ENCODE assay signal across 16 cellular contexts in the genomic region with DNA sequence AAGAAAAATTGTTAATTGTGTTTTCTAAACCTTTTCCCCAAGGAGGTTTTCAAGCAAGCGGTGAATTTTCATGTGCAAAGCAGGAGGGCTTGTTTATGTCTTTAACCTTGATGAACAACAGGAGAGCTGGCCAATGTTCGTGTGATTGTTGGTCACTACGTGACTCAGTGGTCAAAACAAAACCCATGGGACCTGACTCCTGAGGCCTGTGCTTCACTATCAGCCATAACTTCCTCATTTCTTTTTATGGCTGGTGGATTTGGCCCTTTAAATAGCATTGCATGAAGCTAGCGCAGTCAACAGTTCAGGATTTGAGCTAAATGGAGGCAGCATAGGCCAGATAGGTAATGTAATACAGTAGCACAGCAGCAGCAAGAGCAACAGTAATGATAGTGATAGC.
DNase-seq lines count a peak whose midpoint lies in the region; ATAC-seq and TF ChIP-seq lines count a peak whose summit lies in the region.
"Had no signal": no experiment of that assay in that cellular context is flagged by ENCODE, and none has a peak within 500 bp of the region (broad histone marks: within the 10 kb centered on the region; RNA-seq: fewer than 3 reads in every experiment).

No MANE protein-coding gene starts in this region.

- H2AK5ac ChIP-seq in mesenchymal stem cell (ENCODE audit: low read length, severe bottlenecking) = no peak overlapping the region

- TF ChIP-seq CTCF in OCI-LY3 (IDR thresholded peaks at IDR 0.05; ENCODE audit: low read depth, low read length) = no peak
- TF ChIP-seq CTCF in upper lobe of right lung (IDR thresholded peaks at IDR 0.05) = no peak

- 57% methylated on average over 4 of the region's 4 CpGs for WGBS in mesenchymal stem cell

- H3K23ac ChIP-seq in mesenchymal stem cell (ENCODE audit: low read length in 2 of 2) = no peak overlapping the region

- peaks cover 73% of the 10 kb centered on the region for H3K4me1 ChIP-seq in OCI-LY3 (ENCODE audit: low read length)
- H3K4me1 ChIP-seq in mesenchymal stem cell (ENCODE audit: control insufficient read depth, insufficient read depth, low read depth, low read length) = no peaks in the 10 kb centered on the region
- H3K4me1 ChIP-seq in upper lobe of right lung = no peaks in the 10 kb centered on the region
- H3K4me1 ChIP-seq: sigmoid colon had no signal

- H3K27me3 Mint-ChIP-seq in stimulated activated naive B cell treated with anti-CD40 and anti-IgM and Interleukin-4, amounts not matched to agents 10 μg/mL and 1 μg/mL and 100 μg/mL, for 72 hours = no peaks in the 10 kb centered on the region
- H3K27me3 Mint-ChIP-seq: activated CD8-positive, alpha-beta T cell treated with anti-CD3 and anti-CD28 coated beads for 36 hours; activated T-helper 17 cell treated with anti-CD3 and anti-CD28 coated beads, Interleukin-2, amount 50 U/mL, for 72 hours had no signal

- no peaks in the 10 kb centered on the region for H4K20me1 ChIP-seq in OCI-LY3 (ENCODE audit: insufficient read depth, low read length)

- H3K9me3 Mint-ChIP-seq in stimulated activated naive B cell treated with anti-CD40 and anti-IgM and Interleukin-4, amounts not matched to agents 10 μg/mL and 1 μg/mL and 100 μg/mL, for 72 hours = no peaks in the 10 kb centered on the region
- H3K9me3 Mint-ChIP-seq: activated CD8-positive, alpha-beta T cell treated with anti-CD3 and anti-CD28 coated beads for 36 hours; activated T-helper 17 cell treated with anti-CD3 and anti-CD28 coated beads, Interleukin-2, amount 50 U/mL, for 72 hours had no signal

- H3K4me1 Mint-ChIP-seq in stimulated activated naive B cell treated with anti-CD40 and anti-IgM and Interleukin-4, amounts not matched to agents 10 μg/mL and 1 μg/mL and 100 μg/mL, for 72 hours = peaks cover 23 to 38% of the 10 kb centered on the region in 2 donors

- H3K4me3 ChIP-seq in OCI-LY3 (ENCODE audit: low read length) (no peak overlapping the region), mesenchymal stem cell (ENCODE audit: insufficient read depth in 1 of 2, low read depth in 1 of 2, low read length in 2 of 2) (no peak overlapping the region), upper lobe of right lung (no peak overlapping the region)
- H3K4me3 ChIP-seq: sigmoid colon, transverse colon had no signal

- no peak overlapping the region for H2BK120ac ChIP-seq in mesenchymal stem cell (ENCODE audit: low read depth, low read length)

- peak; percentile 39 for DNase-seq in stimulated activated naive B cell treated with anti-CD40 and anti-IgM and Interleukin-4, amounts not matched to agents 10 μg/mL and 1 μg/mL and 100 μg/mL, for 72 hours
- no peak for DNase-seq in mesenchymal stem cell
- no peak for DNase-seq in upper lobe of right lung
- no peak for DNase-seq in NCI-H510A treated with DMSO at 0.1 percent for 48 hours (lab: John Stamatoyannopoulos, UW)
- DNase-seq: activated CD8-positive, alpha-beta T cell treated with anti-CD3 and anti-CD28 coated beads for 36 hours; cerebellar nuclear complex; GDM1; NCI-H2081 treated with DMSO at 0.1 percent for 48 hours; SHP77; sigmoid colon; stimulated activated CD4-positive, alpha-beta T cell treated with anti-CD3 and anti-CD28 coated beads, Interleukin-4, amount 100 ng/mL, for 1 hour; transverse colon had no signal

- intact Hi-C loops in upper lobe of right lung (cut with DNase I) = no loop called here

- no peak overlapping the region for H4K8ac ChIP-seq in mesenchymal stem cell (ENCODE audit: low read length)

- H3K4me2 ChIP-seq in OCI-LY3 (ENCODE audit: low read length) (0 out of 2 replicates have a peak overlapping the region, but pooled peaks have one; percentile 51), mesenchymal stem cell (ENCODE audit: low read length, poor library complexity, severe bottlenecking) (no peak overlapping the region)

- no peak overlapping the region for H3K4ac ChIP-seq in mesenchymal stem cell (ENCODE audit: low read depth in 1 of 2, low read length in 2 of 2)

- no peaks in the 10 kb centered on the region for H3K36me3 ChIP-seq in OCI-LY3 (replicated peaks; ENCODE audit: low read depth, low read length)
- H3K36me3 ChIP-seq in mesenchymal stem cell (ENCODE audit: control insufficient read depth in 1 of 2, insufficient read depth in 2 of 2, low read depth in 1 of 2, low read length in 2 of 2) = no peaks in the 10 kb centered on the region
- no peaks in the 10 kb centered on the region for H3K36me3 ChIP-seq in upper lobe of right lung
- H3K36me3 ChIP-seq: sigmoid colon, transverse colon had no signal

- no peak overlapping the region for H2BK12ac ChIP-seq in mesenchymal stem cell (ENCODE audit: low read length in 2 of 2)

- H2BK5ac ChIP-seq in mesenchymal stem cell (ENCODE audit: low read depth, low read length, poor library complexity, severe bottlenecking) = no peak overlapping the region

- no peaks in the 10 kb centered on the region for H3K79me2 ChIP-seq in OCI-LY3 (ENCODE audit: low read length)

- H3K9me3 ChIP-seq in OCI-LY3 (ENCODE audit: insufficient read depth, low read length) (no peaks in the 10 kb centered on the region), mesenchymal stem cell (ENCODE audit: control insufficient read depth, low read length) (peaks cover 10% of the 10 kb centered on the region), upper lobe of right lung (no peaks in the 10 kb centered on the region)
- H3K9me3 ChIP-seq: sigmoid colon, transverse colon had no signal

- peak overlapping the region; percentile 6 for H3K27ac Mint-ChIP-seq in stimulated activated naive B cell treated with anti-CD40 and anti-IgM and Interleukin-4, amounts not matched to agents 10 μg/mL and 1 μg/mL and 100 μg/mL, for 72 hours
- H3K27ac Mint-ChIP-seq: activated CD8-positive, alpha-beta T cell treated with anti-CD3 and anti-CD28 coated beads for 36 hours; activated T-helper 17 cell treated with anti-CD3 and anti-CD28 coated beads, Interleukin-2, amount 50 U/mL, for 72 hours had no signal

- H3K9ac ChIP-seq in OCI-LY3 (ENCODE audit: low read length) = no peak overlapping the region
- no peak overlapping the region for H3K9ac ChIP-seq in mesenchymal stem cell (ENCODE audit: low read length)

- no peak overlapping the region for H3K18ac ChIP-seq in mesenchymal stem cell (ENCODE audit: low read depth in 1 of 2, low read length in 2 of 2)

- no peaks in the 10 kb centered on the region for H3K79me1 ChIP-seq in mesenchymal stem cell (replicated peaks; ENCODE audit: low read length, poor library complexity, severe bottlenecking)

- H2BK15ac ChIP-seq in mesenchymal stem cell (ENCODE audit: low read depth, poor library complexity, severe bottlenecking) = no peak overlapping the region

- H3K27me3 ChIP-seq in OCI-LY3 (ENCODE audit: low read depth, low read length) (no peaks in the 10 kb centered on the region), mesenchymal stem cell (ENCODE audit: control insufficient read depth in 1 of 2, insufficient read depth in 1 of 2, low read length in 2 of 2) (no peaks in the 10 kb centered on the region), upper lobe of right lung (no peaks in the 10 kb centered on the region)
- H3K27me3 ChIP-seq: sigmoid colon, transverse colon had no signal

- H2AFZ ChIP-seq in OCI-LY3 (ENCODE audit: low read depth, low read length) = no peak overlapping the region
- H2AFZ ChIP-seq in mesenchymal stem cell (ENCODE audit: low read depth, low read length) = no peak overlapping the region

- no peak overlapping the region for H3K14ac ChIP-seq in mesenchymal stem cell (ENCODE audit: low read length in 2 of 2)

- peak; percentile 40 for ATAC-seq in GM19023 (IDR thresholded peaks at IDR 0.05; ENCODE audit: unreplicated experiment)
- ATAC-seq in HG03175 (IDR thresholded peaks at IDR 0.05; ENCODE audit: unreplicated experiment) = peak; percentile 41
- peak; percentile 54 to 59 for ATAC-seq in stimulated activated naive B cell treated with anti-CD40 and anti-IgM and Interleukin-4, amounts not matched to agents 10 μg/mL and 1 μg/mL and 100 μg/mL, for 72 hours (replicated peaks)
- ATAC-seq in upper lobe of right lung = no peak
- ATAC-seq: activated CD8-positive, alpha-beta T cell treated with anti-CD3 and anti-CD28 coated beads for 36 hours; activated T-helper 17 cell treated with anti-CD3 and anti-CD28 coated beads, Interleukin-2, amount 50 U/mL, for 72 hours had no signal

- H3K27ac ChIP-seq in OCI-LY3 (ENCODE audit: low read length) (peak overlapping the region; percentile 22; the same call in 1 of the 2 replicates), mesenchymal stem cell (ENCODE audit: low read length, poor library complexity, severe bottlenecking) (no peak overlapping the region), upper lobe of right lung (no peak overlapping the region)
- H3K27ac ChIP-seq: sigmoid colon, transverse colon had no signal

- H3K36me3 Mint-ChIP-seq in stimulated activated naive B cell treated with anti-CD40 and anti-IgM and Interleukin-4, amounts not matched to agents 10 μg/mL and 1 μg/mL and 100 μg/mL, for 72 hours = no peaks in the 10 kb centered on the region

- no peak overlapping the region for H4K91ac ChIP-seq in mesenchymal stem cell (ENCODE audit: low read length)

- peak overlapping the region in 1 of 2 donors; percentile 23 for H3K4me3 Mint-ChIP-seq in stimulated activated naive B cell treated with anti-CD40 and anti-IgM and Interleukin-4, amounts not matched to agents 10 μg/mL and 1 μg/mL and 100 μg/mL, for 72 hours
- H3K4me3 Mint-ChIP-seq: activated CD8-positive, alpha-beta T cell treated with anti-CD3 and anti-CD28 coated beads for 36 hours; activated T-helper 17 cell treated with anti-CD3 and anti-CD28 coated beads, Interleukin-2, amount 50 U/mL, for 72 hours had no signal
